ENCODE assay signal across 18 cellular contexts in the genomic region with DNA sequence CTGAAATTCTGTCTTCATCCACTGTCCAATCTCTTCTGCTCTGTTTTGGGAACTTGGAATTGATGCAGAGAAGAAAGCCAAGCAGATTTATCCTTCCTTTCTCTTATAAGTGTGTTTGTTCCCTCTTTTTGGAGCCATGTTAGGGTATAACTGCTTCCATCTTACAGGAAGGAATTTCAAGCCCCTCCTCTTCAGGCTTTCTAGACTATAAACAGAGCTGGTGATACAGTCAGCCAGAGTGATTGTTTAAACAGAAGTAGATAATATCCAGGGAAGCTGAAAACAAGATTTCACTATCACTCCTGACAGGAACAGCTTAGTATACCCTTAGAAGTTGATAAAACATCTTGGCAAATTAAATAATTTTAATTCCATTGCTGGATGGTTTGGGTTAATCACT.
DNase-seq lines count a peak whose midpoint lies in the region; ATAC-seq and TF ChIP-seq lines count a peak whose summit lies in the region.
"Had no signal": no experiment of that assay in that cellular context is flagged by ENCODE, and none has a peak within 500 bp of the region (broad histone marks: within the 10 kb centered on the region; RNA-seq: fewer than 3 reads in every experiment).

No MANE protein-coding gene starts in this region.

- intact Hi-C loops in IMR-90 (cut with micrococcal nuclease) = loop anchor here (2.0 to 5.0 kb wide), 3 partner anchors 13 to 1368 kb away; no protein-coding TSS in a partner anchor

- no peak overlapping the region for H2BK12ac ChIP-seq in mesenchymal stem cell (ENCODE audit: low read length in 2 of 2)

- H3K4ac ChIP-seq in IMR-90 (ENCODE audit: low read depth, low read length) (peak overlapping the region; percentile 90; the same call in 1 of the 2 replicates), mesenchymal stem cell (ENCODE audit: low read depth in 1 of 2, low read length in 2 of 2) (no peak overlapping the region)

- no peaks in the 10 kb centered on the region for H3K9me3 ChIP-seq in IMR-90 (ENCODE audit: control insufficient read depth, insufficient read depth, low read length)
- H3K9me3 ChIP-seq in mesenchymal stem cell (ENCODE audit: control insufficient read depth, low read length) = no peaks in the 10 kb centered on the region
- H3K9me3 ChIP-seq in suprapubic skin = no peaks in the 10 kb centered on the region

- H3K4me1 ChIP-seq in IMR-90 (ENCODE audit: control insufficient read depth, insufficient read depth, low read length) = peaks cover 17% of the 10 kb centered on the region
- H3K4me1 ChIP-seq in mesenchymal stem cell (ENCODE audit: control insufficient read depth, insufficient read depth, low read depth, low read length) = peaks cover 14% of the 10 kb centered on the region
- H3K4me1 ChIP-seq in suprapubic skin = peaks cover 8% of the 10 kb centered on the region

- H3K9ac ChIP-seq in IMR-90 (ENCODE audit: low read depth, low read length) (no peak overlapping the region), mesenchymal stem cell (ENCODE audit: low read length) (peak overlapping the region; percentile 80)

- DNase-seq in IMR-90 (peak; percentile 51), coronary artery (ENCODE audit: low spot score) (no peak), mesenchymal stem cell (peak; percentile 27), suprapubic skin (ENCODE audit: low spot score in 2 of 2) (no peak), dermis blood vessel endothelial cell (no peak), nucleus accumbens (lab: John Stamatoyannopoulos, UW) (no peak)
- DNase-seq: activated CD8-positive, alpha-beta memory T cell treated with anti-CD3 and anti-CD28 coated beads for 24 hours; DMS79 treated with DMSO at 0.1 percent for 48 hours; effector memory CD4-positive, alpha-beta T cell; naive thymus-derived CD4-positive, alpha-beta T cell; NCI-H1417; NCI-H2171; NCI-H748 treated with DMSO at 0.1 percent for 48 hours; T1000; trophoblast cell had no signal

- peak overlapping the region; percentile 23; the same call in 2 of the 3 replicates for H2BK15ac ChIP-seq in IMR-90 (ENCODE audit: low read depth, low read length)
- no peak overlapping the region for H2BK15ac ChIP-seq in mesenchymal stem cell (ENCODE audit: low read depth, poor library complexity, severe bottlenecking)

- H4K8ac ChIP-seq in IMR-90 (ENCODE audit: low read depth in 2 of 2, low read length in 2 of 2) (peak overlapping the region; percentile 4 to 63; a peak in 3 of 4 replicates), mesenchymal stem cell (ENCODE audit: low read length) (no peak overlapping the region)

- H3K27ac ChIP-seq in IMR-90 (ENCODE audit: insufficient read depth, low read length) (peak overlapping the region; percentile 79; the same call in 1 of the 2 replicates), coronary artery (peak overlapping the region; percentile 97 to 98), mesenchymal stem cell (ENCODE audit: low read length, poor library complexity, severe bottlenecking) (peak overlapping the region; percentile 73), suprapubic skin (peak overlapping the region; percentile 73)

- H2BK5ac ChIP-seq in IMR-90 (ENCODE audit: low read depth, low read length, poor library complexity, severe bottlenecking) = peak overlapping the region; percentile 97
- H2BK5ac ChIP-seq in mesenchymal stem cell (ENCODE audit: low read depth, low read length, poor library complexity, severe bottlenecking) = no peak overlapping the region

- peak overlapping the region; percentile 27 for H3K18ac ChIP-seq in IMR-90 (ENCODE audit: low read depth, low read length)
- H3K18ac ChIP-seq in mesenchymal stem cell (ENCODE audit: low read depth in 1 of 2, low read length in 2 of 2) = no peak overlapping the region

- ATAC-seq in IMR-90 (ENCODE audit: low read depth) = peak; percentile 9; the same call in 1 of the 2 replicates
- ATAC-seq in GM18520 (IDR thresholded peaks at IDR 0.05; ENCODE audit: unreplicated experiment) = no peak
- ATAC-seq: activated CD4-positive, CD25-positive, alpha-beta regulatory T cell treated with anti-CD3 and anti-CD28 coated beads, Interleukin-2, amount 50 U/mL, for 24 hours; naive thymus-derived CD4-positive, alpha-beta T cell had no signal

- H3K14ac ChIP-seq in IMR-90 (replicated peaks; ENCODE audit: low read depth, low read length) (peak overlapping the region; percentile 23; the same call in 1 of the 2 replicates), mesenchymal stem cell (ENCODE audit: low read length in 2 of 2) (no peak overlapping the region)

- H2AFZ ChIP-seq in IMR-90 (replicated peaks; ENCODE audit: low read length, poor library complexity) = no peak overlapping the region
- H2AFZ ChIP-seq in mesenchymal stem cell (ENCODE audit: low read depth, low read length) = no peak overlapping the region

- in situ Hi-C loops in IMR-90 (cut with MboI; ENCODE audit: low sequenced_read_pairs) = no loop called here

- peak overlapping the region; percentile 60; the same call in 1 of the 2 replicates for H2BK20ac ChIP-seq in IMR-90 (ENCODE audit: low read depth, low read length)

- BruUV-seq in IMR-90 (replicated peaks; lab: Mats Ljungman, UMichigan) = no TSS peak

- TF ChIP-seq EP300 in suprapubic skin (IDR thresholded peaks at IDR 0.05) = no peak

- H2BK120ac ChIP-seq in IMR-90 (ENCODE audit: low read depth, low read length) (peak overlapping the region; percentile 56), mesenchymal stem cell (ENCODE audit: low read depth, low read length) (no peak overlapping the region)

- H3K4me2 ChIP-seq in IMR-90 (ENCODE audit: low read depth, low read length) (peak overlapping the region; percentile 28; the same call in 1 of the 2 replicates), mesenchymal stem cell (ENCODE audit: low read length, poor library complexity, severe bottlenecking) (no peak overlapping the region)

- no peak overlapping the region for H2AK9ac ChIP-seq in IMR-90 (replicated peaks; ENCODE audit: low read depth, low read length, poor library complexity)

- 0 out of 2 replicates have a peak overlapping the region, but pooled peaks have one; percentile 25 for H2AK5ac ChIP-seq in IMR-90 (ENCODE audit: low read depth, low read length)
- no peak overlapping the region for H2AK5ac ChIP-seq in mesenchymal stem cell (ENCODE audit: low read length, severe bottlenecking)

- peak overlapping the region; percentile 71 for H4K5ac ChIP-seq in IMR-90 (ENCODE audit: low read depth, low read length)

- H3K23ac ChIP-seq in IMR-90 (ENCODE audit: low read depth, low read length) = peak overlapping the region; percentile 20; the same call in 1 of the 2 replicates
- no peak overlapping the region for H3K23ac ChIP-seq in mesenchymal stem cell (ENCODE audit: low read length in 2 of 2)

- H4K91ac ChIP-seq in IMR-90 (ENCODE audit: insufficient read depth, low read depth, low read length) (peak overlapping the region; percentile 50; the same call in 1 of the 2 replicates), mesenchymal stem cell (ENCODE audit: low read length) (no peak overlapping the region)

- no peak overlapping the region; the same call in 1 of the 2 replicates for H3K56ac ChIP-seq in IMR-90 (ENCODE audit: extremely low read depth, insufficient read depth, low read length)

- CTCF ChIA-PET in IMR-90 (lab: Yijun Ruan, JAX) = no interaction called here

- no peak for TF ChIP-seq RAD21 in IMR-90 (IDR thresholded peaks at IDR 0.05; ENCODE audit: low read length)

- H3K9me1 ChIP-seq in IMR-90 (ENCODE audit: insufficient read depth, low read length) = peaks cover 30% of the 10 kb centered on the region; the same call in 1 of the 2 replicates

- H3K36me3 ChIP-seq in IMR-90 (ENCODE audit: control insufficient read depth, insufficient read depth, low read length) (peaks cover 44% of the 10 kb centered on the region), mesenchymal stem cell (ENCODE audit: control insufficient read depth in 1 of 2, insufficient read depth in 2 of 2, low read depth in 1 of 2, low read length in 2 of 2) (peaks cover 22 to 81% of the 10 kb centered on the region in 2 experiments), suprapubic skin (peaks cover 96% of the 10 kb centered on the region)

- peaks cover 13 to 44% of the 10 kb centered on the region in 2 experiments for H3K79me1 ChIP-seq in IMR-90 (ENCODE audit: low read depth in 1 of 2, low read length in 2 of 2)
- peaks cover 3% of the 10 kb centered on the region for H3K79me1 ChIP-seq in mesenchymal stem cell (replicated peaks; ENCODE audit: low read length, poor library complexity, severe bottlenecking)

- dilution Hi-C loops in IMR-90 (cut with HindIII; ENCODE audit: low sequenced_read_pairs, unreplicated experiment) = no loop called here

- H3K27me3 ChIP-seq in IMR-90 (ENCODE audit: control insufficient read depth, insufficient read depth, low read length) (no peaks in the 10 kb centered on the region), mesenchymal stem cell (ENCODE audit: control insufficient read depth in 1 of 2, insufficient read depth in 1 of 2, low read length in 2 of 2) (no peaks in the 10 kb centered on the region), suprapubic skin (no peaks in the 10 kb centered on the region)
- H3K27me3 ChIP-seq: cardiac muscle cell had no signal

- TF ChIP-seq POLR2A in IMR-90 (IDR thresholded peaks at IDR 0.05; ENCODE audit: low read depth, low read length) (no peak), suprapubic skin (IDR thresholded peaks at IDR 0.05) (no peak)

- H3K4me3 ChIP-seq in IMR-90 (ENCODE audit: insufficient read depth, low read depth, low read length) = no peak overlapping the region
- no peak overlapping the region for H3K4me3 ChIP-seq in coronary artery
- no peak overlapping the region for H3K4me3 ChIP-seq in mesenchymal stem cell (ENCODE audit: insufficient read depth in 1 of 2, low read depth in 1 of 2, low read length in 2 of 2)
- H3K4me3 ChIP-seq in suprapubic skin = no peak overlapping the region
- H3K4me3 ChIP-seq: cardiac muscle cell had no signal

- no peak for TF ChIP-seq CTCF in IMR-90 (conservative IDR thresholded peaks at IDR 0.05; ENCODE audit: low read depth, low read length)
- no peak for TF ChIP-seq CTCF in coronary artery (IDR thresholded peaks at IDR 0.05)
- no peak for TF ChIP-seq CTCF in suprapubic skin (IDR thresholded peaks at IDR 0.05)

- H4K20me1 ChIP-seq in IMR-90 (ENCODE audit: insufficient read depth, low read length) = peaks cover 8% of the 10 kb centered on the region; the same call in 1 of the 2 replicates

- POLR2A ChIA-PET in IMR-90 (lab: Charles Lee; ENCODE audit: unreplicated experiment) = interaction anchor here (0.6 kb wide), 1 partner anchor 13 kb away, joined by 5 read pairs; no protein-coding TSS in a partner anchor

TF ChIP-seq in IMR-90, 13 proteins besides CTCF, POLR2A, EP300 and RAD21 (continues in another document):
- TF ChIP-seq, protein P1, sequence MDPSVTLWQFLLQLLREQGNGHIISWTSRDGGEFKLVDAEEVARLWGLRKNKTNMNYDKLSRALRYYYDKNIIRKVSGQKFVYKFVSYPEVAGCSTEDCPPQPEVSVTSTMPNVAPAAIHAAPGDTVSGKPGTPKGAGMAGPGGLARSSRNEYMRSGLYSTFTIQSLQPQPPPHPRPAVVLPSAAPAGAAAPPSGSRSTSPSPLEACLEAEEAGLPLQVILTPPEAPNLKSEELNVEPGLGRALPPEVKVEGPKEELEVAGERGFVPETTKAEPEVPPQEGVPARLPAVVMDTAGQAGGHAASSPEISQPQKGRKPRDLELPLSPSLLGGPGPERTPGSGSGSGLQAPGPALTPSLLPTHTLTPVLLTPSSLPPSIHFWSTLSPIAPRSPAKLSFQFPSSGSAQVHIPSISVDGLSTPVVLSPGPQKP (IDR thresholded peaks at IDR 0.05; ENCODE audit: borderline replicate concordance, low read depth, low read length) = no peak
- no peak for TF ChIP-seq NFE2L2 (IDR thresholded peaks at IDR 0.05; ENCODE audit: low read depth, low read length)

Comparison
In these comparisons a context has a peak if more than half of its experiments do, and no peak if none do; other contexts are left out.
1. DNase-seq: peak in IMR-90 (single experiment) and mesenchymal stem cell (single experiment); none in coronary artery (single experiment), suprapubic skin (0 of 2), dermis blood vessel endothelial cell (single experiment) and nucleus accumbens (0 of 56).
2. Peak in every context shown above with its lines, with median percentiles within 50 percentile points of each other: H3K27ac ChIP-seq.